In genomic region chr5:32474201-32474854, GRCh38 we compare ENCODE assay signal across 23 cellular contexts. TPM values are rescaled to one million over a fixed set of nuclear protein-coding genes. Genes with fewer than 3 reads are reported as not detected.
DNase-seq lines count a peak whose midpoint lies in the region; ATAC-seq and TF ChIP-seq lines count a peak whose summit lies in the region.
"Had no signal": no experiment of that assay in that cellular context is flagged by ENCODE, and none has a peak within 500 bp of the region (broad histone marks: within the 10 kb centered on the region; RNA-seq: fewer than 3 reads in every experiment).

No MANE protein-coding gene starts in this region.

- H3K36me3 ChIP-seq in cardiac muscle cell = no peaks in the 10 kb centered on the region
- no peaks in the 10 kb centered on the region for H3K36me3 ChIP-seq in mucosa of descending colon (ENCODE audit: low read depth)
- H3K36me3 ChIP-seq in transverse colon = no peaks in the 10 kb centered on the region
- no peaks in the 10 kb centered on the region for H3K36me3 ChIP-seq in PC-3 (ENCODE audit: low read depth, low read length)
- H3K36me3 ChIP-seq in breast epithelium = no peaks in the 10 kb centered on the region
- H3K36me3 ChIP-seq: tibial artery had no signal

- TF ChIP-seq POLR2A in transverse colon (IDR thresholded peaks at IDR 0.05) = no peak
- no peak for TF ChIP-seq POLR2A in breast epithelium (IDR thresholded peaks at IDR 0.05)

- H3F3A ChIP-seq in PC-3 (ENCODE audit: low read length, unreplicated experiment) = no peaks in the 10 kb centered on the region

- H3K4me1 ChIP-seq in cardiac muscle cell (ENCODE audit: low read depth) = peaks cover 19% of the 10 kb centered on the region
- H3K4me1 ChIP-seq in mucosa of descending colon (ENCODE audit: low read depth) = peaks cover 6% of the 10 kb centered on the region
- H3K4me1 ChIP-seq in transverse colon = peaks cover 0 to 4% (median 0%) of the 10 kb centered on the region in 4 donors
- no peaks in the 10 kb centered on the region for H3K4me1 ChIP-seq in PC-3 (ENCODE audit: insufficient read depth, low read length)
- H3K4me1 ChIP-seq in breast epithelium = no peaks in the 10 kb centered on the region
- H3K4me1 ChIP-seq: A549, foreskin keratinocyte, tibial artery had no signal

- H3K9me2 ChIP-seq in PC-3 (replicated peaks; ENCODE audit: low read length) = no peaks in the 10 kb centered on the region

- H3K4me3 ChIP-seq in cardiac muscle cell (no peak overlapping the region), epithelial cell of proximal tubule (ENCODE audit: low read depth, low read length) (no peak overlapping the region), mucosa of descending colon (no peak overlapping the region), transverse colon (no peak overlapping the region), PC-3 (ENCODE audit: low read length) (no peak overlapping the region), breast epithelium (no peak overlapping the region)
- H3K4me3 ChIP-seq: A549, GM12878, SK-N-MC, tibial artery had no signal

- no peak overlapping the region for H3K9ac ChIP-seq in PC-3 (ENCODE audit: low read length)

- POLR2A ChIA-PET in PC-3 (lab: Charles Lee; ENCODE audit: unreplicated experiment) = no interaction called here

- no peaks in the 10 kb centered on the region for H4K20me1 ChIP-seq in PC-3 (ENCODE audit: low read length)

- H3K27ac ChIP-seq in cardiac muscle cell (peak overlapping the region; percentile 58), transverse colon (no peak overlapping the region), PC-3 (ENCODE audit: low read length) (no peak overlapping the region), breast epithelium (no peak overlapping the region)
- H3K27ac ChIP-seq: A549, foreskin keratinocyte, SK-N-MC, tibial artery had no signal

- no peak overlapping the region for H2AFZ ChIP-seq in PC-3 (ENCODE audit: low read length)

- TF ChIP-seq CTCF in cardiac muscle cell (IDR thresholded peaks at IDR 0.05; ENCODE audit: low read depth, low read length) (no peak), epithelial cell of proximal tubule (conservative IDR thresholded peaks at IDR 0.05; ENCODE audit: low read depth, low read length) (no peak), mucosa of descending colon (IDR thresholded peaks at IDR 0.05) (no peak), transverse colon (IDR thresholded peaks at IDR 0.05) (no peak), PC-3 (conservative IDR thresholded peaks at IDR 0.05; ENCODE audit: low read depth, low read length) (no peak), breast epithelium (IDR thresholded peaks at IDR 0.05) (no peak)

- CTCF ChIA-PET in PC-3 (lab: Charles Lee) = no interaction called here

- ATAC-seq in left cardiac atrium (no peak), mucosa of descending colon (peak; percentile 64), PC-3 (no peak)
- ATAC-seq: A549; foreskin keratinocyte; GM12878; naive thymus-derived CD8-positive, alpha-beta T cell; stimulated activated naive CD8-positive, alpha-beta T cell treated with anti-CD3 and anti-CD28 coated beads, Interleukin-15, Interleukin-2, amounts not matched to agents 100 U/mL and 50 U/mL, for 24 hours had no signal

- intact Hi-C loops in left cardiac atrium (cut with DNase I) (no loop called here), mucosa of descending colon (cut with DNase I, micrococcal nuclease) (no loop called here), transverse colon (cut with DNase I; ENCODE audit: low total_unique reads) (no loop called here), PC-3 (cut with micrococcal nuclease) (no loop called here), breast epithelium (cut with DNase I; ENCODE audit: low total_unique reads) (no loop called here)

- DNase-seq in cardiac muscle cell (ENCODE audit: low read depth in 1 of 2, low spot score in 1 of 2) (peak in 1 of 2 donors; percentile 47), left cardiac atrium (no peak), epithelial cell of proximal tubule (ENCODE audit: low read depth) (peak; percentile 25), mucosa of descending colon (peak in 2 of 3 donors; percentile 19 to 47), transverse colon (peak; percentile 37), PC-3 (no peak), breast epithelium (ENCODE audit: low spot score in 2 of 2) (no peak)
- DNase-seq in activated CD4-positive, alpha-beta T cell treated with anti-CD3 and anti-CD28 coated beads for 1 hour = no peak
- DNase-seq: activated CD4-positive, alpha-beta T cell treated with anti-CD3 and anti-CD28 coated beads, Interleukin-2, amount 50 U/mL, for 1 hour; activated naive CD8-positive, alpha-beta T cell treated with anti-CD3 and anti-CD28 coated beads for 36 hours; effector CD4-positive, alpha-beta T cell; erythroblast; foreskin keratinocyte; kidney glomerular epithelial cell; naive thymus-derived CD8-positive, alpha-beta T cell; NCI-H2107; NCI-H526; stimulated activated CD4-positive, alpha-beta T cell treated with anti-CD3 and anti-CD28 coated beads, Interleukin-4, amount 100 ng/mL, for 1 hour; stimulated activated naive CD8-positive, alpha-beta T cell treated with anti-CD3 and anti-CD28 coated beads, Interleukin-15, Interleukin-2, amounts not matched to agents 100 U/mL and 50 U/mL, for 24 hours; tibial artery had no signal

- no TSS peak for BruUV-seq in PC-3 (replicated peaks; lab: Mats Ljungman, UMichigan)

- H3K4me2 ChIP-seq in PC-3 (ENCODE audit: low read length) = no peak overlapping the region
- H3K4me2 ChIP-seq: A549 had no signal

- no peaks in the 10 kb centered on the region for H3K79me2 ChIP-seq in PC-3 (ENCODE audit: low read length)

- WGBS in transverse colon (ENCODE audit: low coverage in 1 of 2), 2 donors = 39 to 55% methylated on average over 3 to 9 of the region's 9 CpGs

- H3K9me3 ChIP-seq in cardiac muscle cell (ENCODE audit: low read depth) (no peaks in the 10 kb centered on the region), mucosa of descending colon (no peaks in the 10 kb centered on the region), transverse colon (no peaks in the 10 kb centered on the region), PC-3 (ENCODE audit: low read length) (no peaks in the 10 kb centered on the region), breast epithelium (no peaks in the 10 kb centered on the region)
- H3K9me3 ChIP-seq: A549, tibial artery had no signal

- in situ Hi-C loops in transverse colon (cut with MboI; ENCODE audit: low pct_ligation_motif_present in 1 of 4, low pct_unique_long_range_greater_than_20kb in 1 of 4, low sequenced_read_pairs in 3 of 4) = no loop called here

- no peak for TF ChIP-seq EP300 in transverse colon (IDR thresholded peaks at IDR 0.05; ENCODE audit: low read depth)

- H3K27me3 ChIP-seq in cardiac muscle cell = no peaks in the 10 kb centered on the region
- no peaks in the 10 kb centered on the region for H3K27me3 ChIP-seq in transverse colon
- no peaks in the 10 kb centered on the region for H3K27me3 ChIP-seq in PC-3 (ENCODE audit: low read length)
- no peaks in the 10 kb centered on the region for H3K27me3 ChIP-seq in breast epithelium
- H3K27me3 ChIP-seq: foreskin keratinocyte, tibial artery had no signal

RNA-seq across cellular contexts. Expression of gene ZFR, which starts 29.8 kb away (rescaled TPM):
- total RNA-seq in cardiac muscle cell (56.4 and 75.6 TPM in 2 replicates), left cardiac atrium (10 to 100 TPM; 47.9 to 56.5 TPM), epithelial cell of proximal tubule (38.6 and 54.7 TPM in 2 replicates), mucosa of descending colon (10 to 100 TPM; 44.0 to 73.3 (median 44.7) TPM), transverse colon (10 to 100 TPM; 35.6 to 64.1 (median 57.4) TPM), PC-3 (2014; rRNA removed) (68.3 and 85.1 TPM in 2 replicates), breast epithelium (100 to 1,000 TPM in 2 of 3 donors, 10 to 100 TPM in 1; 91.4 to 140 (median 108) TPM)
- polyA plus RNA-seq in cardiac muscle cell = 66.5 and 105 TPM in 2 replicates

Comparison
In these comparisons a context has a peak if more than half of its experiments do, and no peak if none do; other contexts are left out.
1. DNase-seq: peak in epithelial cell of proximal tubule (single experiment), mucosa of descending colon (2 of 3) and transverse colon (single experiment); none in left cardiac atrium (single experiment), activated CD4-positive, alpha-beta T cell treated with anti-CD3 and anti-CD28 coated beads for 1 hour (single experiment), PC-3 (single experiment) and breast epithelium (0 of 2).